ENCODE assay signal across 21 cellular contexts in genomic region chr3:119613201-119613600, GRCh38.
"Had no signal": no experiment of that assay in that cellular context is flagged by ENCODE, and none has a peak within 500 bp of the region (broad histone marks: within the 10 kb centered on the region; RNA-seq: fewer than 3 reads in every experiment).

No MANE protein-coding gene starts in this region.

- H3K9me3 ChIP-seq: gastrocnemius medialis, heart left ventricle, lower lobe of right lung, pancreas, testis, upper lobe of left lung had no signal

- H3K27ac ChIP-seq: gastrocnemius medialis, heart left ventricle, lower lobe of right lung, neural progenitor cell, pancreas, spleen, testis, upper lobe of left lung had no signal

- H3K4me3 ChIP-seq: gastrocnemius medialis, heart left ventricle, lower lobe of right lung, neural progenitor cell, pancreas, spleen, testis, upper lobe of left lung had no signal

- H3K4me1 ChIP-seq: heart left ventricle, lower lobe of right lung, neural progenitor cell, pancreas, spleen, testis, upper lobe of left lung had no signal

- H3K4me2 ChIP-seq: neural progenitor cell had no signal

- DNase-seq: activated CD4-positive, alpha-beta T cell treated with anti-CD3 and anti-CD28 coated beads, Interleukin-2, amount 50 U/mL, for 1 hour; activated naive CD4-positive, alpha-beta T cell treated with Interleukin-2 at 50 U/mL for 16 hours; activated T-cell treated with anti-CD3 and anti-CD28 coated beads for 4 hours; aorta; effector memory CD4-positive, alpha-beta T cell; gastrocnemius medialis; heart left ventricle; immature natural killer cell; lower lobe of right lung; midbrain; naive B cell; pancreas; spleen; stimulated activated naive CD8-positive, alpha-beta T cell treated with anti-CD3 and anti-CD28 coated beads, Interleukin-15, amount 100 ng/mL, for 72 hours; T1000; testis had no signal

- ATAC-seq: activated CD4-positive, CD25-positive, alpha-beta regulatory T cell treated with anti-CD3 and anti-CD28 coated beads, Interleukin-2, amount 50 U/mL, for 24 hours; activated T-helper 17 cell treated with anti-CD3 and anti-CD28 coated beads, Interleukin-2, amount 50 U/mL, for 72 hours; gastrocnemius medialis; heart left ventricle; lower lobe of right lung; pancreas; sciatic nerve; stimulated activated naive CD8-positive, alpha-beta T cell treated with anti-CD3 and anti-CD28 coated beads, Interleukin-15, amount 100 ng/mL, for 72 hours had no signal

- H3K27me3 ChIP-seq: gastrocnemius medialis, heart left ventricle, neural progenitor cell, pancreas, spleen, testis, upper lobe of left lung had no signal

- H2AFZ ChIP-seq: neural progenitor cell had no signal

- H3K36me3 ChIP-seq: gastrocnemius medialis, heart left ventricle, lower lobe of right lung, neural progenitor cell, pancreas, spleen had no signal
